In genomic region chr6:37051138-37052026, GRCh38 we compare ENCODE assay signal across 1 cellular context.
TF ChIP-seq lines count a peak whose summit lies in the region.

No MANE protein-coding gene starts in this region.

TF ChIP-seq in HepG2, 621 proteins besides CTCF, POLR2A, EP300 and RAD21 (continued from another document and continues in another):
- TF ChIP-seq ZNF101 (CRISPR knock-in tag; IDR thresholded peaks at IDR 0.05; ENCODE audit: borderline replicate concordance, low read depth) (no peak), AHR (CRISPR knock-in tag; IDR thresholded peaks at IDR 0.05) (peak; percentile 88; the same call in 1 of the 2 replicates), FUBP1 (CRISPR knock-in tag; IDR thresholded peaks at IDR 0.05; ENCODE audit: borderline replicate concordance) (no peak), CENPBD1 (CRISPR knock-in tag; IDR thresholded peaks at IDR 0.05; ENCODE audit: borderline replicate concordance, low read depth) (no peak), KMT2A (CRISPR knock-in tag; IDR thresholded peaks at IDR 0.05) (no peak), ZNF205 (CRISPR knock-in tag; IDR thresholded peaks at IDR 0.05) (peak; percentile 88), RBAK (CRISPR knock-in tag; IDR thresholded peaks at IDR 0.05) (0 out of 2 replicates have a peak, but pooled peaks have one; percentile 24), GMEB2 (CRISPR knock-in tag; IDR thresholded peaks at IDR 0.05; ENCODE audit: low read depth) (no peak), MIER3 (CRISPR knock-in tag; IDR thresholded peaks at IDR 0.05; ENCODE audit: borderline replicate concordance) (peak; percentile 77; the same call in 1 of the 2 replicates), RFX3 (CRISPR knock-in tag; IDR thresholded peaks at IDR 0.05) (no peak; the same call in 1 of the 2 replicates), KLF13 (CRISPR knock-in tag; IDR thresholded peaks at IDR 0.05) (no peak; the same call in 1 of the 2 replicates), TP53 (CRISPR knock-in tag; conservative IDR thresholded peaks at IDR 0.05) (no peak), BRF2 (CRISPR knock-in tag; IDR thresholded peaks at IDR 0.05) (no peak), FOXA3 (CRISPR knock-in tag; IDR thresholded peaks at IDR 0.05) (peak; percentile 77), ATF3 (CRISPR knock-in tag; IDR thresholded peaks at IDR 0.05) (no peak; the same call in 1 of the 2 replicates), ZNF274 (CRISPR knock-in tag; IDR thresholded peaks at IDR 0.05) (peak; percentile 48; the same call in 1 of the 2 replicates), DMAP1 (CRISPR knock-in tag; IDR thresholded peaks at IDR 0.05) (peak; percentile 64; the same call in 1 of the 2 replicates), FOXK1 (CRISPR knock-in tag; IDR thresholded peaks at IDR 0.05; ENCODE audit: borderline replicate concordance, low read depth) (peak; percentile 41; the same call in 1 of the 2 replicates), RCOR2 (CRISPR knock-in tag; IDR thresholded peaks at IDR 0.05) (peak; percentile 75), PRMT3 (CRISPR knock-in tag; IDR thresholded peaks at IDR 0.05; ENCODE audit: borderline replicate concordance, low read depth) (no peak; the same call in 1 of the 2 replicates), NRL (CRISPR knock-in tag; IDR thresholded peaks at IDR 0.05; ENCODE audit: borderline replicate concordance) (peak; percentile 93), FOXJ3 (CRISPR knock-in tag; IDR thresholded peaks at IDR 0.05; ENCODE audit: borderline replicate concordance) (0 out of 2 replicates have a peak, but pooled peaks have one; percentile 45), RARG (CRISPR knock-in tag; IDR thresholded peaks at IDR 0.05; ENCODE audit: low read depth) (no peak), HOXA9 (CRISPR knock-in tag; IDR thresholded peaks at IDR 0.05; ENCODE audit: borderline replicate concordance) (no peak), RXRB (CRISPR knock-in tag; IDR thresholded peaks at IDR 0.05; ENCODE audit: borderline replicate concordance) (peak; percentile 59), ZNF354B (CRISPR knock-in tag; IDR thresholded peaks at IDR 0.05) (no peak), RARA (CRISPR knock-in tag; IDR thresholded peaks at IDR 0.05) (peak; percentile 59), ZNF784 (CRISPR knock-in tag; IDR thresholded peaks at IDR 0.05; ENCODE audit: borderline replicate concordance) (no peak), ZNF83 (CRISPR knock-in tag; IDR thresholded peaks at IDR 0.05; ENCODE audit: borderline replicate concordance) (no peak), HMGXB4 (CRISPR knock-in tag; IDR thresholded peaks at IDR 0.05; ENCODE audit: borderline replicate concordance in 1 of 2, low read depth in 1 of 2) (peak; percentile 76 to 91), HMG20B (CRISPR knock-in tag; conservative IDR thresholded peaks at IDR 0.05) (no peak), ZNF503 (CRISPR knock-in tag; IDR thresholded peaks at IDR 0.05) (no peak), SNAPC5 (CRISPR knock-in tag; IDR thresholded peaks at IDR 0.05; ENCODE audit: borderline replicate concordance) (no peak; the same call in 1 of the 2 replicates), ATF5 (CRISPR knock-in tag; IDR thresholded peaks at IDR 0.05; ENCODE audit: low read depth) (0 out of 2 replicates have a peak, but pooled peaks have one; percentile 69), SYNCRIP (IDR thresholded peaks at IDR 0.05; ENCODE audit: insufficient read depth, low read depth, low read length) (no peak), ZNF816 (CRISPR knock-in tag; IDR thresholded peaks at IDR 0.05; ENCODE audit: borderline replicate concordance) (no peak), POGZ (CRISPR knock-in tag; IDR thresholded peaks at IDR 0.05) (0 out of 2 replicates have a peak, but pooled peaks have one; percentile 46), GPBP1L1 (CRISPR knock-in tag; IDR thresholded peaks at IDR 0.05) (no peak), MAZ (IDR thresholded peaks at IDR 0.05; ENCODE audit: borderline replicate concordance, low read depth, low read length) (no peak), MAZ (CRISPR knock-in tag; IDR thresholded peaks at IDR 0.05; ENCODE audit: low read depth) (peak; percentile 93), ZNF256 (CRISPR knock-in tag; conservative IDR thresholded peaks at IDR 0.05) (no peak), ZNF543 (CRISPR knock-in tag; IDR thresholded peaks at IDR 0.05) (no peak), NR0B2 (CRISPR knock-in tag; IDR thresholded peaks at IDR 0.05) (peak; percentile 60; the same call in 1 of the 2 replicates), PRDM15 (CRISPR knock-in tag; IDR thresholded peaks at IDR 0.05) (peak; percentile 86; the same call in 1 of the 2 replicates), GLI4 (CRISPR knock-in tag; IDR thresholded peaks at IDR 0.05; ENCODE audit: borderline replicate concordance) (no peak; the same call in 1 of the 2 replicates), MTF1 (CRISPR knock-in tag; IDR thresholded peaks at IDR 0.05) (no peak), ZNF703 (CRISPR knock-in tag; IDR thresholded peaks at IDR 0.05; ENCODE audit: borderline replicate concordance) (no peak), TBX3 (IDR thresholded peaks at IDR 0.05; ENCODE audit: borderline replicate concordance) (no peak)
